8 cellular contexts compared by ENCODE assay signal in the genomic region with DNA sequence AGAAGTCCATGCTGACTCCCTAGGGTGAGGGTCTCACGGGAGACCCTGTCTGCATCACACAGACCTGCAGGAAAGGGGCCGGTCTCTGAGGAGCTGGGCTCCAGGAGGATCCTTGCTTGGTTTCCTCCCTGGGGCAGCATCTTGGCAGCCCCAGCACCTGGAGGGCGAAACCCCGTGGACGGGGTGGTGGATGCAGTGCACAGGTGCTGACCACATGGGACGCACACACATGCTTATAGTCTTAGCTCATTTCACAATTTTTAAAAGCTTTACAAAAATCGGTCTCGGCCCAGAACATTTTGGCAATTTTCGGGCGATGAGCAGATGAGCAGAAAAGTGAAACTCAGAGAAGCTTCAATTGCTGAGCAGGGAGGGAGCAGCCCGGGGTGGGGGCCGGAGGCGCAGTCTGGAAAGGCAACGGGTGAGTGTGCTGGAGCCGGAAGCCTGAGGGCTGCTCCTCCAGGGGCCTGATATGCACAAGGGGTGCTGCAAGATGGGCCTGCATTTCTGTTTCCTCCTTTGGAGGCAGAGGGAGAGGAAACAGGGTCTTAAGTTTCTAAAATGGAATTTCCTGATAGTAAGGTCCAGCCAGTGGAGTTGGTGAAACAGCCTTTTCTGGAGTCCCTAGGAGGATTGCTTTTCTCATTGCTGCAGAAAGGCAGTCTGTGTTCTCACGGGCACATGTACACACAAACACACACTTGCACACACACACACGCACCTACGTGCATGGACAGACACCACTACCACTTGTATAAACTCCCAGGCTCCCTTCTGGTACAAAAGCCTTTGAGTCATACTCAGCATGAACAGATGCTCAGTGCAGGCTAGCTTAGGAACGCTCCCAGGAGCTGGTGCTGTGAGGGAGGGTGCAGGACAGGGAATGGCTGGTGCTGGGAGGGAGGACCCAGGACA.
A peak's percentile ranks its signal among the peaks of the same experiment; 100 is the strongest.
DNase-seq lines count a peak whose midpoint lies in the region; ATAC-seq, FAIRE-seq and TF ChIP-seq lines count a peak whose summit lies in the region.

No MANE protein-coding gene starts in this region.

- peak; percentile 69 for DNase-seq in EH (ENCODE audit: low read depth)
- DNase-seq in UCSD-AML1 (lab: John Stamatoyannopoulos, UW; ENCODE audit: unreplicated experiment) = peak; percentile 81
- DNase-seq in iris pigment epithelial cell (ENCODE audit: low read depth) = peak; percentile 78
- DNase-seq in GM13976 (ENCODE audit: low spot score) = no peak
- DNase-seq in T-helper 9 cell = no peak
- no peak for DNase-seq in DMS153 treated with DMSO at 0.1 percent for 48 hours (lab: John Stamatoyannopoulos, UW; ENCODE audit: unreplicated experiment)
- DNase-seq in D721Med (ENCODE audit: insufficient read length, low spot score) = no peak

- TF ChIP-seq CTCF in GM13976 (IDR thresholded peaks at IDR 0.05; ENCODE audit: borderline replicate concordance, control extremely low read depth, extremely low read depth, insufficient read depth, missing control alignments) = no peak
- no peak for TF ChIP-seq CTCF in D721Med (IDR thresholded peaks at IDR 0.05; ENCODE audit: insufficient read depth, missing control alignments)

- no peak for FAIRE-seq in D721Med (lab: Jason Lieb, UNC)

- ATAC-seq in GM21786 (IDR thresholded peaks at IDR 0.05; ENCODE audit: unreplicated experiment) = peak; percentile 47

- in situ Hi-C loops in GM13976 (cut with MboI; ENCODE audit: low sequenced_read_pairs, unreplicated experiment) = no loop called here

Comparison
In these comparisons a context has a peak if more than half of its experiments do, and no peak if none do; other contexts are left out.
1. DNase-seq: peak in EH (single experiment), UCSD-AML1 (single experiment) and iris pigment epithelial cell (single experiment); none in GM13976 (single experiment), T-helper 9 cell (single experiment), DMS153 treated with DMSO at 0.1 percent for 48 hours (single experiment) and D721Med (single experiment).